Comparison of ENCODE assay signal across 34 cellular contexts in the genomic region with DNA sequence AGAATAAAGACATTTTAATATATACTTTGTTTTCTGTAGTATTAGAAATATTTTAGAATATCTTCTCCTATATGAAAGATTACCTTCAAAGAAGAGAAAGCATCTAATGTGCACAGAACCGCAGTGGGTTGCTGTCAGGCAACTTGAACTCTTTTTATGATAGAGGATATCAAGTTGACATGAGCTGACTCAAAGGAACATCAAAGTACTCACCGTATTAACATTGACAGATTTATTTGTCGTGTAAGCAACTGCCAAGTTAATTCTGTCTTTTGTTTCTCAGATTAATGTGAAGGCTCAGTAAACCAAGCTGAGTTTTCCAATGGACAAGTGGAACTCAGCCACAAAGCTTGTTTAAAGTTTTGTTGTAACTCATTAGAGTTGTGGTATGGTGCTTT. TPM values are rescaled to one million over a fixed set of nuclear protein-coding genes. Genes with fewer than 3 reads are reported as not detected.
DNase-seq lines count a peak whose midpoint lies in the region; ATAC-seq, FAIRE-seq and TF ChIP-seq lines count a peak whose summit lies in the region.
"Had no signal": no experiment of that assay in that cellular context is flagged by ENCODE, and none has a peak within 500 bp of the region (broad histone marks: within the 10 kb centered on the region; RNA-seq: fewer than 3 reads in every experiment).

No MANE protein-coding gene starts in this region.

- in situ Hi-C loops in K562 (cut with MboI) = no loop called here

- peaks cover 11% of the 10 kb centered on the region for H3K27me3 Mint-ChIP-seq in neural progenitor cell (ENCODE audit: insufficient read depth, low read depth)
- H3K27me3 Mint-ChIP-seq: activated CD8-positive, alpha-beta T cell treated with anti-CD3 and anti-CD28 coated beads for 36 hours; activated naive CD4-positive, alpha-beta T cell treated with anti-CD3 and anti-CD28 coated beads, Interleukin-2, amount 50 U/mL, for 24 hours had no signal

- no peaks in the 10 kb centered on the region for H3K27me3 ChIP-seq in Loucy (ENCODE audit: insufficient read depth, low read length, poor library complexity, severe bottlenecking)
- H3K27me3 ChIP-seq in K562 (ENCODE audit: control insufficient read depth in 2 of 2, insufficient read depth in 2 of 2, low read length in 2 of 2) = no peaks in the 10 kb centered on the region
- H3K27me3 ChIP-seq in psoas muscle (ENCODE audit: insufficient read depth in 3 of 3, low read length in 2 of 3) = no peaks in the 10 kb centered on the region
- peaks cover 41% of the 10 kb centered on the region for H3K27me3 ChIP-seq in neural progenitor cell
- no peaks in the 10 kb centered on the region for H3K27me3 ChIP-seq in tibial nerve
- H3K27me3 ChIP-seq: ascending aorta, thyroid gland had no signal

- TF ChIP-seq EP300 in K562 (IDR thresholded peaks at IDR 0.05; ENCODE audit: low read length) (no peak), tibial nerve (IDR thresholded peaks at IDR 0.05) (no peak)

- H3K4me3 ChIP-seq in Loucy (ENCODE audit: low read length, poor library complexity, severe bottlenecking) (no peak overlapping the region), K562 (no peak overlapping the region), psoas muscle (no peak overlapping the region), neural progenitor cell (no peak overlapping the region), tibial nerve (no peak overlapping the region)
- H3K4me3 ChIP-seq: ascending aorta, SJSA1, thyroid gland had no signal

- H3K9me3 ChIP-seq in Loucy (ENCODE audit: insufficient read depth, low read depth, low read length) (no peaks in the 10 kb centered on the region), K562 (replicated peaks; ENCODE audit: control insufficient read depth, insufficient read depth, low read depth, low read length) (no peaks in the 10 kb centered on the region), psoas muscle (no peaks in the 10 kb centered on the region), neural progenitor cell (ENCODE audit: low read depth) (no peaks in the 10 kb centered on the region), tibial nerve (no peaks in the 10 kb centered on the region)
- H3K9me3 ChIP-seq: ascending aorta, SJSA1, thyroid gland had no signal

- no peak overlapping the region for H3K27ac Mint-ChIP-seq in neural progenitor cell
- H3K27ac Mint-ChIP-seq: activated CD8-positive, alpha-beta T cell treated with anti-CD3 and anti-CD28 coated beads for 36 hours; activated naive CD4-positive, alpha-beta T cell treated with anti-CD3 and anti-CD28 coated beads, Interleukin-2, amount 50 U/mL, for 24 hours; activated T-helper 2 cell treated with anti-CD3 and anti-CD28 coated beads, Interferon-gamma antibody, Interleukin-2, Interleukin-4, amounts not matched to agents 10 μg/mL and 5 μg/mL and 100 μg/mL, durations not matched to agents 14 hours and 24 hours and 36 hours; CD8-positive, alpha-beta T cell; stimulated activated naive CD8-positive, alpha-beta T cell treated with anti-CD3 and anti-CD28 coated beads, Interleukin-15, amount 100 ng/mL, for 72 hours; T-helper 1 cell treated with Interleukin-12 subunit alpha and Interleukin-12 subunit beta and Interleukin-4 antibody, amounts not matched to agents 30 μg/mL and 1 μg/mL, for 36 hours had no signal

- H4K20me1 ChIP-seq in Loucy (ENCODE audit: insufficient read depth, low read length, poor library complexity, severe bottlenecking) (peaks cover 21% of the 10 kb centered on the region), K562 (replicated peaks; ENCODE audit: control insufficient read depth, insufficient read depth, low read length) (peaks cover 4% of the 10 kb centered on the region; the same call in 1 of the 2 replicates), neural progenitor cell (ENCODE audit: low read depth) (peaks cover 20% of the 10 kb centered on the region)

- peaks cover 24% of the 10 kb centered on the region for H3K79me2 ChIP-seq in Loucy (ENCODE audit: insufficient read depth, low read length)
- H3K79me2 ChIP-seq in K562 (ENCODE audit: control insufficient read depth, insufficient read depth, low read length) = peaks cover 24% of the 10 kb centered on the region
- peaks cover 26% of the 10 kb centered on the region for H3K79me2 ChIP-seq in neural progenitor cell (ENCODE audit: low read depth)

- no peaks in the 10 kb centered on the region for H3K36me3 Mint-ChIP-seq in neural progenitor cell
- H3K36me3 Mint-ChIP-seq: activated naive CD4-positive, alpha-beta T cell treated with anti-CD3 and anti-CD28 coated beads, Interleukin-2, amount 50 U/mL, for 24 hours; naive thymus-derived CD8-positive, alpha-beta T cell had no signal

- POLR2A ChIA-PET in K562 (lab: Yijun Ruan, JAX) = interaction anchor here (0.6 to 6.1 kb wide), 4 partner anchors 13 to 398 kb away, joined by 3 to 34 read pairs (median 12); a partner anchor contains a TSS

- no peak for TF ChIP-seq CTCF in Loucy (conservative IDR thresholded peaks at IDR 0.05; ENCODE audit: low read length)
- no peak for TF ChIP-seq CTCF in K562 (IDR thresholded peaks at IDR 0.05 in 2 of 3, conservative IDR thresholded peaks at IDR 0.05 in 1 of 3; ENCODE audit: insufficient read depth in 2 of 3, low read depth in 1 of 3, low read length in 3 of 3)
- TF ChIP-seq CTCF in psoas muscle (IDR thresholded peaks at IDR 0.05) = no peak
- no peak for TF ChIP-seq CTCF in neural progenitor cell (IDR thresholded peaks at IDR 0.05)
- TF ChIP-seq CTCF in tibial nerve (IDR thresholded peaks at IDR 0.05) = no peak

- no peak for TF ChIP-seq RAD21 in K562 (CRISPR knock-in tag; conservative IDR thresholded peaks at IDR 0.05 in 1 of 2, IDR thresholded peaks at IDR 0.05 in 1 of 2)

- H2AFZ ChIP-seq in Loucy (ENCODE audit: low read length) (peak overlapping the region; percentile 77), K562 (ENCODE audit: low read depth, low read length) (peak overlapping the region; percentile 54), neural progenitor cell (replicated peaks) (no peak overlapping the region)

- no peak overlapping the region for H3K4me2 ChIP-seq in Loucy (ENCODE audit: low read depth, low read length, poor library complexity, severe bottlenecking)
- H3K4me2 ChIP-seq in K562 (ENCODE audit: insufficient read depth, low read length) = no peak overlapping the region
- H3K4me2 ChIP-seq in neural progenitor cell = no peak overlapping the region

- no peak for ATAC-seq in K562
- ATAC-seq in psoas muscle = peak in 1 of 4 donors; percentile 47
- ATAC-seq: activated CD4-positive, CD25-positive, alpha-beta regulatory T cell treated with anti-CD3 and anti-CD28 coated beads, Interleukin-2, amount 50 U/mL, for 24 hours; activated CD8-positive, alpha-beta T cell treated with anti-CD3 and anti-CD28 coated beads for 36 hours; CD8-positive, alpha-beta T cell; naive thymus-derived CD8-positive, alpha-beta T cell; stimulated activated naive CD8-positive, alpha-beta T cell treated with anti-CD3 and anti-CD28 coated beads, Interleukin-15, amount 100 ng/mL, for 72 hours had no signal

- H3F3A ChIP-seq in Loucy (ENCODE audit: low read depth) (no peaks in the 10 kb centered on the region), neural progenitor cell (ENCODE audit: low read depth) (peaks cover 4% of the 10 kb centered on the region)

- DNase-seq in NCI-H82 (lab: John Stamatoyannopoulos, UW) (peak; percentile 7), NCI-H82 treated with DMSO at 0.1 percent for 48 hours (lab: John Stamatoyannopoulos, UW; ENCODE audit: unreplicated experiment) (no peak), K562 (ENCODE audit: extremely low read depth in 1 of 4, low spot score in 3 of 4) (no peak), psoas muscle (no peak), caudate nucleus (lab: John Stamatoyannopoulos, UW) (no peak), neural progenitor cell (ENCODE audit: low spot score) (no peak), tibial nerve (ENCODE audit: low spot score in 2 of 2) (no peak)
- DNase-seq: activated CD8-positive, alpha-beta T cell treated with anti-CD3 and anti-CD28 coated beads for 36 hours; AML-193; CD8-positive, alpha-beta T cell; cortex of kidney; glutamatergic neuron; H7; islet precursor cell; KG1; midbrain; MV-4-11; naive thymus-derived CD8-positive, alpha-beta T cell; NCI-H1436 treated with DMSO at 0.1 percent for 48 hours; NCI-H2107; stimulated activated CD4-positive, alpha-beta T cell treated with anti-CD3 and anti-CD28 coated beads, Interleukin-1b, Interleukin-23, amount 100 ng/mL, for 48 hours; stimulated activated CD8-positive, alpha-beta memory T cell treated with anti-CD3 and anti-CD28 coated beads, Interleukin-4, amount 100 ng/mL, for 48 hours; stimulated activated naive CD8-positive, alpha-beta T cell treated with anti-CD3 and anti-CD28 coated beads, Interleukin-15, amount 100 ng/mL, for 72 hours; thyroid gland had no signal

- no peak overlapping the region for H3K27ac ChIP-seq in K562 (ENCODE audit: extremely low read depth, low read depth, low read length)
- peak overlapping the region; percentile 40 for H3K27ac ChIP-seq in psoas muscle
- H3K27ac ChIP-seq in caudate nucleus (ENCODE audit: low read depth, low read length) = no peak overlapping the region
- H3K27ac ChIP-seq in neural progenitor cell = no peak overlapping the region
- no peak overlapping the region for H3K27ac ChIP-seq in tibial nerve
- H3K27ac ChIP-seq: ascending aorta, SJSA1 had no signal

- BruUV-seq in K562 (replicated peaks; lab: Mats Ljungman, UMichigan) = no TSS peak

- FAIRE-seq in K562 (lab: Jason Lieb, UNC) = no peak
- FAIRE-seq: endometrium, small intestine, TTC549 had no signal

- WGBS in K562 (ENCODE audit: insufficient coverage, low coverage, missing lambda C conversion rate) = 14% methylated on average over 3 of the region's 3 CpGs
- 28 to 42% (median 29%) methylated on average over 3 of the region's 3 CpGs for WGBS in psoas muscle, 3 donors
- WGBS in tibial nerve, 2 donors = 69 to 74% methylated on average over 3 of the region's 3 CpGs

- no peaks in the 10 kb centered on the region for H3K9me1 ChIP-seq in K562 (ENCODE audit: control insufficient read depth, insufficient read depth, low read length)

- H3K36me3 ChIP-seq in Loucy (ENCODE audit: insufficient read depth, low read length) = no peaks in the 10 kb centered on the region
- no peaks in the 10 kb centered on the region for H3K36me3 ChIP-seq in K562 (ENCODE audit: control insufficient read depth, insufficient read depth, low read length)
- H3K36me3 ChIP-seq in psoas muscle (ENCODE audit: insufficient read depth in 1 of 2, low read depth in 1 of 2) = no peaks in the 10 kb centered on the region
- no peaks in the 10 kb centered on the region for H3K36me3 ChIP-seq in neural progenitor cell
- no peaks in the 10 kb centered on the region for H3K36me3 ChIP-seq in tibial nerve
- H3K36me3 ChIP-seq: thyroid gland had no signal

- H3K4me3 Mint-ChIP-seq in neural progenitor cell = no peak overlapping the region
- H3K4me3 Mint-ChIP-seq: activated CD8-positive, alpha-beta T cell treated with anti-CD3 and anti-CD28 coated beads for 36 hours; activated naive CD4-positive, alpha-beta T cell treated with anti-CD3 and anti-CD28 coated beads, Interleukin-2, amount 50 U/mL, for 24 hours; T-helper 1 cell treated with Interleukin-12 subunit alpha and Interleukin-12 subunit beta and Interleukin-4 antibody, amounts not matched to agents 30 μg/mL and 1 μg/mL, for 36 hours had no signal

- peaks cover 24% of the 10 kb centered on the region for H3K4me1 ChIP-seq in Loucy (ENCODE audit: insufficient read depth, low read length, poor library complexity, severe bottlenecking)
- peaks cover 6 to 17% of the 10 kb centered on the region in 2 experiments; a peak in 4 of 5 replicates for H3K4me1 ChIP-seq in K562 (replicated peaks in 1 of 2; ENCODE audit: control insufficient read depth in 2 of 2, insufficient read depth in 2 of 2, low read length in 2 of 2)
- H3K4me1 ChIP-seq in psoas muscle = peaks cover 17% of the 10 kb centered on the region
- peaks cover 11% of the 10 kb centered on the region for H3K4me1 ChIP-seq in neural progenitor cell
- peaks cover 0 to 26% (median 6%) of the 10 kb centered on the region in 4 donors for H3K4me1 ChIP-seq in tibial nerve

- peaks cover 6% of the 10 kb centered on the region for H3K4me1 Mint-ChIP-seq in neural progenitor cell

- no peak for TF ChIP-seq POLR2A in K562 (conservative IDR thresholded peaks at IDR 0.05)
- TF ChIP-seq POLR2A in tibial nerve (IDR thresholded peaks at IDR 0.05) = no peak

- H3K9ac ChIP-seq in Loucy (ENCODE audit: low read depth, low read length, poor library complexity, severe bottlenecking) (no peak overlapping the region), K562 (ENCODE audit: insufficient read depth in 1 of 2, low read depth in 2 of 2, low read length in 2 of 2) (no peak overlapping the region), neural progenitor cell (no peak overlapping the region)

- no peaks in the 10 kb centered on the region for H3K9me3 Mint-ChIP-seq in neural progenitor cell
- H3K9me3 Mint-ChIP-seq: activated CD8-positive, alpha-beta T cell treated with anti-CD3 and anti-CD28 coated beads for 36 hours; activated naive CD4-positive, alpha-beta T cell treated with anti-CD3 and anti-CD28 coated beads, Interleukin-2, amount 50 U/mL, for 24 hours; activated T-helper 2 cell treated with anti-CD3 and anti-CD28 coated beads, Interferon-gamma antibody, Interleukin-2, Interleukin-4, amounts not matched to agents 10 μg/mL and 5 μg/mL and 100 μg/mL, durations not matched to agents 14 hours and 24 hours and 36 hours; CD8-positive, alpha-beta T cell; naive thymus-derived CD8-positive, alpha-beta T cell; stimulated activated naive CD8-positive, alpha-beta T cell treated with anti-CD3 and anti-CD28 coated beads, Interleukin-15, amount 100 ng/mL, for 72 hours; T-helper 1 cell treated with Interleukin-12 subunit alpha and Interleukin-12 subunit beta and Interleukin-4 antibody, amounts not matched to agents 30 μg/mL and 1 μg/mL, for 36 hours had no signal

- intact Hi-C loops in K562 (cut with micrococcal nuclease) (loop anchor here (10.0 kb wide), 2 partner anchors 301 to 441 kb away; a partner anchor contains a TSS), psoas muscle (cut with DNase I) (loop anchor here (10.0 kb wide), 1 partner anchor 151 kb away; a partner anchor contains a TSS)

- no peaks in the 10 kb centered on the region for H3K9me2 ChIP-seq in Loucy (replicated peaks; ENCODE audit: low read depth, low read length)

- CTCF ChIA-PET in K562 (lab: Yijun Ruan, JAX; ENCODE audit: low intra/inter-chr PET ratio) = interaction anchor here (0.6 kb wide), 1 partner anchor 270 kb away, joined by 6 read pairs; no protein-coding TSS in a partner anchor

RNA-seq across cellular contexts. Expression of a gene that starts 2.2 kb away (rescaled TPM):
- total RNA-seq in K562 (2011; cell fraction: chromatin; rRNA removed; ENCODE audit: low replicate concordance) = 11.6 and 25.2 TPM in 2 replicates
- total RNA-seq in K562 (2011; cell fraction: nucleolus; rRNA removed) = 10.0 and 11.8 TPM in 2 replicates
- total RNA-seq in K562 (2011; cell fraction: nucleoplasm; rRNA removed) = 15.3 and 19.5 TPM in 2 replicates
- 11.4 and 15.4 TPM in 2 replicates for total RNA-seq in K562 (2014; rRNA removed)
- 19.3 and 23.8 TPM in 2 replicates for total RNA-seq in K562 (2014; rRNA removed; fragmentation: Illumina TruSeq; extraction: Trizol)
- total RNA-seq in K562 (2015; rRNA removed; fragmentation: Illumina TruSeq; extraction: Trizol) = 16.2 and 16.5 TPM in 2 replicates
- total RNA-seq in K562 (2021) = 13.9 and 15.7 TPM in 2 replicates
- polyA plus RNA-seq in K562 (2011; rRNA removed) = 11.6 and 14.2 TPM in 2 replicates
- 3.3 and 5.5 TPM in 2 replicates for polyA plus RNA-seq in K562 (2011; cell fraction: cytosol; rRNA removed)
- polyA plus RNA-seq in K562 (2011; cell fraction: nucleus; rRNA removed) = 4.1 and 4.2 TPM in 2 replicates
- 13.8 and 23.0 TPM in 2 replicates for polyA plus RNA-seq in K562 (2012)
- 15.2 and 15.4 TPM in 2 replicates for polyA plus RNA-seq in K562 (2014; fragmentation: Illumina TruSeq; extraction: Trizol)
- 1 to 10 TPM; 5.0 to 6.1 TPM for polyA plus RNA-seq in K562 (2014; fragmentation: Nextera tagmentation; extraction: Ambion mirVana)
- polyA plus RNA-seq in K562 (2014; rRNA removed) = 12.9 and 13.0 TPM in 2 replicates
- 8.1 and 9.8 TPM in 2 replicates for polyA minus RNA-seq in K562 (2011; rRNA and poly(A)+ RNA removed)
- 5.5 and 8.3 TPM in 2 replicates for polyA minus RNA-seq in K562 (2011; cell fraction: cytosol; rRNA and poly(A)+ RNA removed)
- 2.8 and 3.6 TPM in 2 replicates for polyA minus RNA-seq in K562 (2011; cell fraction: nucleus; rRNA and poly(A)+ RNA removed)
- total RNA-seq in psoas muscle = 10 to 100 TPM; 26.8 to 39.0 (median 30.5) TPM
- 10 to 100 TPM; 25.9 to 35.6 (median 30.7) TPM for polyA plus RNA-seq in psoas muscle
- 26.9 and 35.7 TPM in 2 replicates for total RNA-seq in neural progenitor cell (ENCODE audit: low replicate concordance)
- 10 to 100 TPM; 36.6 to 64.5 (median 57.0) TPM for total RNA-seq in tibial nerve

RNA-seq across cellular contexts. Expression of a gene that starts 18.1 kb away (rescaled TPM):
- 10.8 and 40.4 TPM in 2 replicates for total RNA-seq in K562 (2011; cell fraction: chromatin; rRNA removed; ENCODE audit: low replicate concordance)
- total RNA-seq in K562 (2011; cell fraction: nucleolus; rRNA removed) = 3.9 and 4.8 TPM in 2 replicates
- total RNA-seq in K562 (2011; cell fraction: nucleoplasm; rRNA removed) = 12.2 and 16.3 TPM in 2 replicates
- 29.5 and 36.9 TPM in 2 replicates for total RNA-seq in K562 (2014; rRNA removed)
- total RNA-seq in K562 (2014; rRNA removed; fragmentation: Illumina TruSeq; extraction: Trizol) = 53.7 and 59.5 TPM in 2 replicates
- total RNA-seq in K562 (2015; rRNA removed; fragmentation: Illumina TruSeq; extraction: Trizol) = 52.3 and 54.0 TPM in 2 replicates
- 26.9 and 29.1 TPM in 2 replicates for total RNA-seq in K562 (2021)
- 11.7 and 14.5 TPM in 2 replicates for polyA plus RNA-seq in K562 (2011; rRNA removed)
- 1.4 and 4.7 TPM in 2 replicates for polyA plus RNA-seq in K562 (2011; cell fraction: cytosol; rRNA removed)
- polyA plus RNA-seq in K562 (2011; cell fraction: nucleus; rRNA removed) = 4.0 and 8.9 TPM in 2 replicates
- 17.7 and 23.4 TPM in 2 replicates for polyA plus RNA-seq in K562 (2012)
- polyA plus RNA-seq in K562 (2014; fragmentation: Illumina TruSeq; extraction: Trizol) = 34.9 and 45.9 TPM in 2 replicates
- polyA plus RNA-seq in K562 (2014; fragmentation: Nextera tagmentation; extraction: Ambion mirVana) = 10 to 100 TPM; 48.5 to 55.2 TPM
- polyA plus RNA-seq in K562 (2014; rRNA removed) = 26.4 and 32.2 TPM in 2 replicates
- 20.1 and 25.6 TPM in 2 replicates for polyA minus RNA-seq in K562 (2011; rRNA and poly(A)+ RNA removed)
- polyA minus RNA-seq in K562 (2011; cell fraction: cytosol; rRNA and poly(A)+ RNA removed) = 11.4 and 13.6 TPM in 2 replicates
- 6.7 and 10.3 TPM in 2 replicates for polyA minus RNA-seq in K562 (2011; cell fraction: nucleus; rRNA and poly(A)+ RNA removed)
- 10 to 100 TPM; 14.7 to 32.4 (median 22.3) TPM for total RNA-seq in psoas muscle
- 1 to 10 TPM; 6.9 to 8.4 (median 8.3) TPM for polyA plus RNA-seq in psoas muscle
- total RNA-seq in neural progenitor cell (ENCODE audit: low replicate concordance) = 41.6 and 80.6 TPM in 2 replicates
- 10 to 100 TPM; 25.8 to 41.0 (median 31.5) TPM for total RNA-seq in tibial nerve
